22 cellular contexts compared by ENCODE assay signal in genomic region chr19:47067215-47067847, GRCh38. TPM values are rescaled to one million over a fixed set of nuclear protein-coding genes. Genes with fewer than 3 reads are reported as not detected.
"Had no signal": no experiment of that assay in that cellular context is flagged by ENCODE, and none has a peak within 500 bp of the region (broad histone marks: within the 10 kb centered on the region; RNA-seq: fewer than 3 reads in every experiment).

No MANE protein-coding gene starts in this region.

- DNase-seq: KBM-7, MV-4-11, NCI-H1092 treated with DMSO at 0.1 percent for 48 hours, NCI-H1436, NCI-H187, NCI-H2029, NCI-H2081 treated with DMSO at 0.1 percent for 48 hours, NCI-H2171, NCI-H226, NCI-H446, NCI-H510A, NCI-H524 treated with DMSO at 0.1 percent for 48 hours, NCI-H69, NCI-H774, Right ventricle myocardium superior, RPMI8226, SK-N-SH, SW 1271 had no signal

- H3K27ac Mint-ChIP-seq: IgD-negative memory B cell had no signal

- H3K36me3 Mint-ChIP-seq: IgD-negative memory B cell had no signal

- H3K4me1 Mint-ChIP-seq: IgD-negative memory B cell had no signal

- H3K9me3 ChIP-seq: SK-N-SH had no signal

- H3K27me3 Mint-ChIP-seq: IgD-negative memory B cell had no signal

- H3K27ac ChIP-seq: HL-60 had no signal

- FAIRE-seq: HTR-8/SVneo, RCC 7860 had no signal

- H3K4me3 Mint-ChIP-seq: IgD-negative memory B cell had no signal

- H3K9me3 Mint-ChIP-seq: IgD-negative memory B cell had no signal

- H3K9ac ChIP-seq: SK-N-SH had no signal

- H3K4me2 ChIP-seq: SK-N-SH had no signal

RNA-seq across cellular contexts. Expression of gene NPAS1, which starts 47.7 kb away (rescaled TPM):
- total RNA-seq: Right ventricle myocardium superior had no signal
